Comparison of ENCODE assay signal across 8 cellular contexts in the genomic region with DNA sequence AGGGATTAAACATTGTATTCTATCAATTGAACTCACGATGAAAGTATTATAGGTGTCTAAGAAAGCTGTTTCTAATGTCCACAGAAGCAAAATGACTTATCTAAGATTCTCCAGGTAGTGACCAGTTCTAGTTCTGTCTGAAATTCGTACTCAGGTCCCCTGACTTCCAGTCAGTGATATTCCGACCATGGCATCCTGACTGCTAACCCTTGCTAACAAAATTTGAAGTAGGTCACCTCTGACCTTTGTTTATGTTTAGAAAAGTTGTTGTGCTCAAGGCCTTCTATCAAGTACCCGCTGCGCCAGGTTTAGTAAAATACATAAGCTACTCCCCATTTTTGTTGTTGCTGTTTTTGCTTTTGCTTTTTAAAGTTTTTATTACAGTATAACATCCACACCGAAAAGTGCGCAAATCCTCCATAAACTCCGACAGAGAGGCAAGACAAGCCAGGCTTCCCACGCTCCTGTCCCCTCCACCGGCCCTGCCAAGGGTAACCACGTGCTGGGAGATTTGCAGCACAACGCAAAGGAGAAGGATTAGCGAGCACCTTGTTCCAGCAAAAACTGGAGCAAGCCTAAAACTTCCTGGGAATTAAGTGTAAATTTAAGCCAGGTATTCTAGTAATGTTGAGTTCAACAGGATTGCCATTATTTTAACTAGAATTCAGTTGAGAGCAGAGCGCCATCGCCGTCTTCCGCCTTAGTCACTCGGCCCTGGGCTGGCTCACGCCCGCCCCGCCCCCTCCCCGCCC. TPM values are rescaled to one million over a fixed set of nuclear protein-coding genes. Genes with fewer than 3 reads are reported as not detected.
DNase-seq lines count a peak whose midpoint lies in the region; ATAC-seq, FAIRE-seq and TF ChIP-seq lines count a peak whose summit lies in the region.

No MANE protein-coding gene starts in this region.

- peak in 1 of 2 experiments; percentile 65; a peak in 2 of 4 replicates for TF ChIP-seq POLR2A in HepG2 (IDR thresholded peaks at IDR 0.05; ENCODE audit: insufficient read depth in 1 of 2, low read depth in 2 of 2, low read length in 2 of 2)

- peak overlapping the region; percentile 88 for H2AFZ ChIP-seq in HepG2 (ENCODE audit: low read length)

- CTCF ChIA-PET in HepG2 (lab: Yijun Ruan, JAX; ENCODE audit: low intra/inter-chr PET ratio, low total read pairs), result no interaction called here

- H3K27me3 ChIP-seq in bronchial epithelial cell (ENCODE audit: control insufficient read depth, insufficient read depth, low read length), result no peaks in the 10 kb centered on the region
- no peaks in the 10 kb centered on the region for H3K27me3 ChIP-seq in HepG2 (ENCODE audit: control insufficient read depth in 1 of 2, insufficient read depth in 2 of 2, low read length in 2 of 2)
- no peaks in the 10 kb centered on the region for H3K27me3 ChIP-seq in stomach smooth muscle (ENCODE audit: control insufficient read depth in 1 of 2, insufficient read depth in 2 of 2, low read length in 2 of 2)

- TF ChIP-seq CTCF in C4-2B (conservative IDR thresholded peaks at IDR 0.05) (no peak), bronchial epithelial cell (IDR thresholded peaks at IDR 0.05; ENCODE audit: insufficient read depth, low read length, severe bottlenecking) (no peak), HepG2 (CRISPR knock-in tag; IDR thresholded peaks at IDR 0.05) (no peak; the same call in 1 of the 2 replicates), GM10266 (IDR thresholded peaks at IDR 0.05; ENCODE audit: control insufficient read depth, insufficient read depth, low read depth, missing control alignments) (no peak)

- FAIRE-seq in bronchial epithelial cell (lab: Jason Lieb, UNC) (no peak), HepG2 (lab: Jason Lieb, UNC) (no peak)

- POLR2A ChIA-PET in HepG2 (lab: Yijun Ruan, JAX), result interaction anchor here (0.7 to 0.8 kb wide), 3 partner anchors 13 to 191 kb away, joined by 3 read pairs; no protein-coding TSS in a partner anchor

- TF ChIP-seq EP300 in HepG2 (IDR thresholded peaks at IDR 0.05; ENCODE audit: low read depth in 2 of 2, low read length in 2 of 2), result no peak
- no peak for TF ChIP-seq EP300 in HepG2 (CRISPR knock-in tag; IDR thresholded peaks at IDR 0.05; ENCODE audit: borderline replicate concordance)

- no peaks in the 10 kb centered on the region for H4K20me1 ChIP-seq in HepG2 (ENCODE audit: insufficient read depth, low read length)

- H3K27ac ChIP-seq in C4-2B (peak overlapping the region; percentile 80), HepG2 (ENCODE audit: extremely low read length, insufficient read depth, low read length) (peak overlapping the region; percentile 87), stomach smooth muscle (ENCODE audit: low read length) (peak overlapping the region; percentile 77)

- in situ Hi-C loops in HepG2 (cut with HindIII; ENCODE audit: extremely low pct_ligation_motif_present, low pct_unique_long_range_greater_than_20kb), result no loop called here

- intact Hi-C loops in HepG2 (cut with micrococcal nuclease; ENCODE audit: unreplicated experiment), result loop anchor here (2.0 to 5.0 kb wide), 3 partner anchors 17 to 63 kb away; a partner anchor contains a TSS

- H3K79me2 ChIP-seq in HepG2 (ENCODE audit: insufficient read depth, low read length), result no peaks in the 10 kb centered on the region

- 0 out of 2 replicates have a peak, but pooled peaks have one; percentile 21 for TF ChIP-seq RAD21 in HepG2 (CRISPR knock-in tag; IDR thresholded peaks at IDR 0.05)

- H3K4me1 ChIP-seq in HepG2 (ENCODE audit: insufficient read depth, low read length) (peaks cover 75% of the 10 kb centered on the region), stomach smooth muscle (ENCODE audit: control insufficient read depth, insufficient read depth, low read length) (peaks cover 6% of the 10 kb centered on the region)

- H3K36me3 ChIP-seq in bronchial epithelial cell (ENCODE audit: control insufficient read depth, insufficient read depth, low read length) (no peaks in the 10 kb centered on the region), HepG2 (replicated peaks in 1 of 2; ENCODE audit: control insufficient read depth in 1 of 2, insufficient read depth in 2 of 2, low read length in 2 of 2) (no peaks in the 10 kb centered on the region), stomach smooth muscle (ENCODE audit: control insufficient read depth in 2 of 2, insufficient read depth in 2 of 2, low read length in 2 of 2) (no peaks in the 10 kb centered on the region)

- H3K9me3 ChIP-seq in HepG2 (ENCODE audit: low read length) (no peaks in the 10 kb centered on the region), stomach smooth muscle (ENCODE audit: control insufficient read depth in 2 of 2, low read length in 2 of 2) (no peaks in the 10 kb centered on the region)

- peak overlapping the region; percentile 98 for H3K4me2 ChIP-seq in HepG2 (ENCODE audit: low read depth, low read length)

- ATAC-seq in GM19351 (IDR thresholded peaks at IDR 0.05; ENCODE audit: unreplicated experiment) (peak; percentile 28), HG03378 (IDR thresholded peaks at IDR 0.05; ENCODE audit: unreplicated experiment) (peak; percentile 38), HepG2 (peak; percentile 73)

- 27% methylated on average over 20 of the region's 22 CpGs for WGBS in HepG2 (ENCODE audit: low lambda C conversion rate)

- BruUV-seq in HepG2 (replicated peaks; lab: Mats Ljungman, UMichigan), result TSS peak; percentile 99

- H3K9ac ChIP-seq in HepG2 (ENCODE audit: insufficient read depth, low read depth, low read length) (peak overlapping the region; percentile 76), stomach smooth muscle (ENCODE audit: low read length in 2 of 2) (peak overlapping the region; percentile 63 to 74)

- H3K4me3 ChIP-seq in bronchial epithelial cell (ENCODE audit: low read depth, low read length) (peak overlapping the region; percentile 22), HepG2 (replicated peaks in 1 of 3; ENCODE audit: insufficient read depth in 1 of 3, low read depth in 2 of 3, low read length in 3 of 3) (peak overlapping the region; percentile 47 to 54 (median 50)), stomach smooth muscle (ENCODE audit: low read length in 2 of 2) (peak overlapping the region; percentile 74 to 79)

- DNase-seq in NOMO-1 treated with DMSO at 0.1 percent for 48 hours (lab: John Stamatoyannopoulos, UW; ENCODE audit: unreplicated experiment) (peak; percentile 87), bronchial epithelial cell (ENCODE audit: low read depth) (peak; percentile 46), HepG2 (ENCODE audit: low spot score) (peak; percentile 56), GM10266 (ENCODE audit: extremely low spot score) (no peak)

TF ChIP-seq in HepG2, 621 proteins besides CTCF, POLR2A, EP300 and RAD21 (continues in another document):
- TF ChIP-seq PITX1 (CRISPR knock-in tag; IDR thresholded peaks at IDR 0.05), result peak; percentile 85

RNA-seq across cellular contexts. Expression of a gene that starts 17.9 kb away (rescaled TPM):
- total RNA-seq in bronchial epithelial cell, result 59.5 and 94.0 TPM in 2 replicates
- total RNA-seq in HepG2 (2016; rRNA removed; fragmentation: Illumina TruSeq; extraction: Trizol), result 52.1 and 79.1 TPM in 2 replicates
- total RNA-seq in HepG2 (2016; cell fraction: cytosol; rRNA removed; fragmentation: Illumina TruSeq; extraction: Trizol; ENCODE audit: low read depth), result 14.1 and 14.2 TPM in 2 replicates
- 57.3 and 82.0 TPM in 2 replicates for total RNA-seq in HepG2 (2016; cell fraction: insoluble cytoplasmic fraction; rRNA removed; fragmentation: Illumina TruSeq; extraction: Trizol)
- 39.7 and 45.8 TPM in 2 replicates for total RNA-seq in HepG2 (2016; cell fraction: membrane; rRNA removed; fragmentation: Illumina TruSeq; extraction: Trizol)
- 25.0 and 25.1 TPM in 2 replicates for total RNA-seq in HepG2 (2016; cell fraction: nucleus; rRNA removed; fragmentation: Illumina TruSeq; extraction: Trizol)
- 35.2 and 39.9 TPM in 2 replicates for polyA plus RNA-seq in HepG2 (2011; rRNA removed)
- polyA plus RNA-seq in HepG2 (2011; cell fraction: cytosol; rRNA removed), result 30.0 and 36.6 TPM in 2 replicates
- polyA plus RNA-seq in HepG2 (2011; cell fraction: nucleus; rRNA removed), result 17.1 and 20.4 TPM in 2 replicates
- 43.4 and 46.6 TPM in 2 replicates for polyA plus RNA-seq in HepG2 (2012)
- polyA plus RNA-seq in HepG2 (2016; cell fraction: cytosol; fragmentation: Illumina TruSeq; extraction: Trizol; ENCODE audit: low read depth), result 7.3 and 12.1 TPM in 2 replicates
- 70.8 and 81.5 TPM in 2 replicates for polyA plus RNA-seq in HepG2 (2016; cell fraction: insoluble cytoplasmic fraction; fragmentation: Illumina TruSeq; extraction: Trizol; ENCODE audit: low read depth)
- polyA plus RNA-seq in HepG2 (2016; cell fraction: membrane; fragmentation: Illumina TruSeq; extraction: Trizol; ENCODE audit: low read depth), result 23.8 and 31.2 TPM in 2 replicates
- polyA plus RNA-seq in HepG2 (2016; cell fraction: nucleus; fragmentation: Illumina TruSeq; extraction: Trizol; ENCODE audit: insufficient read depth, low read depth), result 36.5 and 38.4 TPM in 2 replicates
- 13.7 and 15.1 TPM in 2 replicates for polyA minus RNA-seq in HepG2 (2011; rRNA and poly(A)+ RNA removed; ENCODE audit: low replicate concordance)
- polyA minus RNA-seq in HepG2 (2011; cell fraction: cytosol; rRNA and poly(A)+ RNA removed), result 19.8 and 21.2 TPM in 2 replicates
- polyA minus RNA-seq in HepG2 (2011; cell fraction: nucleus; rRNA and poly(A)+ RNA removed), result 6.7 and 13.2 TPM in 2 replicates

RNA-seq across cellular contexts. Expression of a gene that starts 20.2 kb away (rescaled TPM):
- total RNA-seq in bronchial epithelial cell (not detected in 2 replicates), HepG2 (2016; rRNA removed; fragmentation: Illumina TruSeq; extraction: Trizol) (not detected in 2 replicates)
- total RNA-seq in HepG2 (2016; cell fraction: cytosol; rRNA removed; fragmentation: Illumina TruSeq; extraction: Trizol; ENCODE audit: low read depth), result not detected in 2 replicates
- not detected in 2 replicates for total RNA-seq in HepG2 (2016; cell fraction: insoluble cytoplasmic fraction; rRNA removed; fragmentation: Illumina TruSeq; extraction: Trizol)
- total RNA-seq in HepG2 (2016; cell fraction: membrane; rRNA removed; fragmentation: Illumina TruSeq; extraction: Trizol), result not detected in 2 replicates
- total RNA-seq in HepG2 (2016; cell fraction: nucleus; rRNA removed; fragmentation: Illumina TruSeq; extraction: Trizol), result not detected in 2 replicates
- polyA plus RNA-seq in HepG2 (2011; rRNA removed), result 0.04 and 0.12 TPM in 2 replicates
- polyA plus RNA-seq in HepG2 (2011; cell fraction: cytosol; rRNA removed), result 0.04 and 0.08 TPM in 2 replicates
- polyA plus RNA-seq in HepG2 (2011; cell fraction: nucleus; rRNA removed), result not detected in 2 replicates
- polyA plus RNA-seq in HepG2 (2012), result 0.05 and 0.07 TPM in 2 replicates
- not detected in 2 replicates for polyA plus RNA-seq in HepG2 (2016; cell fraction: cytosol; fragmentation: Illumina TruSeq; extraction: Trizol; ENCODE audit: low read depth)
- not detected in 2 replicates for polyA plus RNA-seq in HepG2 (2016; cell fraction: insoluble cytoplasmic fraction; fragmentation: Illumina TruSeq; extraction: Trizol; ENCODE audit: low read depth)
- not detected in 2 replicates for polyA plus RNA-seq in HepG2 (2016; cell fraction: membrane; fragmentation: Illumina TruSeq; extraction: Trizol; ENCODE audit: low read depth)
- polyA plus RNA-seq in HepG2 (2016; cell fraction: nucleus; fragmentation: Illumina TruSeq; extraction: Trizol; ENCODE audit: insufficient read depth, low read depth), result not detected in 2 replicates
- polyA minus RNA-seq in HepG2 (2011; rRNA and poly(A)+ RNA removed; ENCODE audit: low replicate concordance), result not detected in 2 replicates
- polyA minus RNA-seq in HepG2 (2011; cell fraction: cytosol; rRNA and poly(A)+ RNA removed), result not detected in 2 replicates
- polyA minus RNA-seq in HepG2 (2011; cell fraction: nucleus; rRNA and poly(A)+ RNA removed), result not detected in 2 replicates

Comparison
In these comparisons a context has a peak if more than half of its experiments do, and no peak if none do; other contexts are left out.
1. H3K4me3 ChIP-seq: peak in every context shown above with its lines; median percentile 76 in stomach smooth muscle; 50 in HepG2; 22 in bronchial epithelial cell.